19 cellular contexts compared by ENCODE assay signal in the genomic region with DNA sequence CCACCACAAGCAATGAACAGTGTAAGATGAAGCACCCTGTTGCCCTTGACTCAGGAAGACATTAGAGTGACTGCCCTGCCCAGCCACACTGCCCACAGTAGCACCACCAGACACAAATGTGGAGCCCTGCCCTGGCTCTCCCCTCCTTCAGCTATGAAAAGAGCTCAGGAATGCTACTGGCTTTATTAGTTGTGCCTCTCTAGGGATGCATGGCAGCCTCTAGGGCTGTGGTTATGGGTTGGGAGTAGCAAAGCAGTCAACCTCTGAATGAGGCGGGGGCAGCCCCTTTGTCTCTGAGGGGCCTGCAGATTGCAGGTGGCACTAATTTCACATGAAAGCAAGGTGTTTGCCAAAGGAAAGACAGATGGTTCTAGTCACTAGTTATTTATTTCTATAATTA.
DNase-seq lines count a peak whose midpoint lies in the region; TF ChIP-seq lines count a peak whose summit lies in the region.
"Had no signal": no experiment of that assay in that cellular context is flagged by ENCODE, and none has a peak within 500 bp of the region (broad histone marks: within the 10 kb centered on the region; RNA-seq: fewer than 3 reads in every experiment).

No MANE protein-coding gene starts in this region.

- H3K9ac ChIP-seq in endodermal cell (ENCODE audit: extremely low read depth, low read length, poor library complexity, severe bottlenecking) = no peak overlapping the region

- H3K36me3 ChIP-seq in endodermal cell (ENCODE audit: control insufficient read depth, insufficient read depth, low read length) (no peaks in the 10 kb centered on the region), HAP-1 (replicated peaks) (no peaks in the 10 kb centered on the region), SJCRH30 (no peaks in the 10 kb centered on the region)

- H3K27me3 ChIP-seq in endodermal cell (ENCODE audit: control insufficient read depth, insufficient read depth, low read length, poor library complexity, severe bottlenecking) (no peaks in the 10 kb centered on the region), HAP-1 (ENCODE audit: low read depth) (no peaks in the 10 kb centered on the region), SJCRH30 (no peaks in the 10 kb centered on the region)

- no peaks in the 10 kb centered on the region for H3K27me3 Mint-ChIP-seq in endodermal cell (ENCODE audit: insufficient read depth)
- H3K27me3 Mint-ChIP-seq in nephron progenitor cell (ENCODE audit: low read depth, poor library complexity) = no peaks in the 10 kb centered on the region
- H3K27me3 Mint-ChIP-seq: CD4-positive, alpha-beta T cell had no signal

- H3K4me3 Mint-ChIP-seq in endodermal cell = no peak overlapping the region
- H3K4me3 Mint-ChIP-seq in nephron progenitor cell = no peak overlapping the region
- H3K4me3 Mint-ChIP-seq: CD4-positive, alpha-beta T cell; H9; T-cell had no signal

- H3K4me1 Mint-ChIP-seq in endodermal cell (no peaks in the 10 kb centered on the region), nephron progenitor cell (peaks cover 7% of the 10 kb centered on the region)
- H3K4me1 Mint-ChIP-seq: T-cell had no signal

- H3K4me1 ChIP-seq in endodermal cell (ENCODE audit: control insufficient read depth, insufficient read depth, low read length) (no peaks in the 10 kb centered on the region), HAP-1 (no peaks in the 10 kb centered on the region), SJCRH30 (no peaks in the 10 kb centered on the region)
- H3K4me1 ChIP-seq: A549 had no signal

- TF ChIP-seq CTCF in endodermal cell (conservative IDR thresholded peaks at IDR 0.05) (no peak), nephron progenitor cell (IDR thresholded peaks at IDR 0.05) (no peak)

- H3K9me3 ChIP-seq in endodermal cell (ENCODE audit: control insufficient read depth, low read length) (no peaks in the 10 kb centered on the region), HAP-1 (no peaks in the 10 kb centered on the region), SJCRH30 (replicated peaks) (no peaks in the 10 kb centered on the region)
- H3K9me3 ChIP-seq: A549 had no signal

- H3K27ac ChIP-seq in endodermal cell (ENCODE audit: low read depth, low read length) = no peak overlapping the region
- no peak overlapping the region for H3K27ac ChIP-seq in SJCRH30
- H3K27ac ChIP-seq: A549 had no signal

- 100% methylated on average over 1 of the region's 1 CpG; no CpG with 5 or more reads in 1 of the 2 experiments for WGBS in endodermal cell (ENCODE audit: insufficient coverage in 1 of 2, insufficient read length in 1 of 2), 2 experiments

- no peak overlapping the region for H3K27ac Mint-ChIP-seq in endodermal cell
- no peak overlapping the region for H3K27ac Mint-ChIP-seq in nephron progenitor cell
- H3K27ac Mint-ChIP-seq: CD4-positive, alpha-beta T cell; T-cell had no signal

- H3K9me3 Mint-ChIP-seq in endodermal cell (no peaks in the 10 kb centered on the region), nephron progenitor cell (no peaks in the 10 kb centered on the region)
- H3K9me3 Mint-ChIP-seq: CD4-positive, alpha-beta T cell; H9; T-cell had no signal

- no peak overlapping the region for H3K4me3 ChIP-seq in endodermal cell (ENCODE audit: low read length)
- no peak overlapping the region for H3K4me3 ChIP-seq in HAP-1
- no peak overlapping the region for H3K4me3 ChIP-seq in SJCRH30
- H3K4me3 ChIP-seq: A549 had no signal

- no peaks in the 10 kb centered on the region for H3K36me3 Mint-ChIP-seq in endodermal cell (ENCODE audit: low read depth)
- H3K36me3 Mint-ChIP-seq in nephron progenitor cell (ENCODE audit: low read depth) = no peaks in the 10 kb centered on the region
- H3K36me3 Mint-ChIP-seq: T-cell had no signal

- DNase-seq in NCI-H1694 treated with DMSO at 0.1 percent for 48 hours (lab: John Stamatoyannopoulos, UW) = peak; percentile 6
- no peak for DNase-seq in NCI-H1694 (lab: John Stamatoyannopoulos, UW)
- DNase-seq in NCI-H2171 treated with DMSO at 0.1 percent for 48 hours (lab: John Stamatoyannopoulos, UW) = peak; percentile 86
- peak; percentile 48 for DNase-seq in endodermal cell
- peak; percentile 1 for DNase-seq in nephron progenitor cell
- no peak for DNase-seq in HAP-1 (ENCODE audit: low spot score in 2 of 2)
- DNase-seq in SJCRH30 = no peak
- no peak for DNase-seq in activated gamma-delta T cell treated with Interleukin-2 at 50 U/mL for 16 hours
- DNase-seq: CD4-positive, alpha-beta T cell; DMS53; H9; IMR-90; NCI-H187 treated with DMSO at 0.1 percent for 48 hours; NCI-H82; PC-3; RPMI8226; SHP77 treated with DMSO at 0.1 percent for 48 hours; T-cell had no signal

- in situ Hi-C loops in HAP-1 (cut with MboI; ENCODE audit: low sequenced_read_pairs) = no loop called here

Comparison
In these comparisons a context has a peak if more than half of its experiments do, and no peak if none do; other contexts are left out.
1. DNase-seq: peak in NCI-H1694 treated with DMSO at 0.1 percent for 48 hours (single experiment), NCI-H2171 treated with DMSO at 0.1 percent for 48 hours (single experiment), endodermal cell (single experiment) and nephron progenitor cell (single experiment); none in NCI-H1694 (single experiment), HAP-1 (0 of 2), SJCRH30 (0 of 2) and activated gamma-delta T cell treated with Interleukin-2 at 50 U/mL for 16 hours (single experiment).